Comparison of ENCODE assay signal across 15 cellular contexts in the genomic region with DNA sequence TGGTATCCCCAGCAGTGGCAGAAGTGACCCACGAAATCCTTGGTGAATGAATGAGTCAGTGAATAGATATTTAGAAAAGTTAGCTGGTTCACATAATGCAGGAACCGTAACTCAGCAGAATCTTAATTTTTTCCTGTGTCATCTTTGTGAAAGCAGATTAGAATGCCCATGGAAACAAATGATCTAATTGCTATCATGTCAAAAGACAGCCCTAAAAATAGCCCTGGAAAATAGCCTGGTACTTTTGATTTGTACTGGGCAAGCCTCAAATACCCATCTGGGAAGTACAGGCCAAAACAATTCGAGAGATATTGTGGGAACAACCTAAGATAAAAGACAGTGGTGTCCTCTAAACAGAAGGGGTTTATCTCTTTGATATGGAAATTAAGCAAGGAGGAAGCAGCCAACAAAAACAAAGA. TPM values are rescaled to one million over a fixed set of nuclear protein-coding genes. Genes with fewer than 3 reads are reported as not detected.
A peak's percentile ranks its signal among the peaks of the same experiment; 100 is the strongest.
DNase-seq lines count a peak whose midpoint lies in the region; TF ChIP-seq lines count a peak whose summit lies in the region.
"Had no signal": no experiment of that assay in that cellular context is flagged by ENCODE, and none has a peak within 500 bp of the region (broad histone marks: within the 10 kb centered on the region; RNA-seq: fewer than 3 reads in every experiment).

No MANE protein-coding gene starts in this region.

- peak; percentile 31 for DNase-seq in COLO829 (ENCODE audit: low spot score)
- DNase-seq in RWPE1 (ENCODE audit: low spot score), result peak; percentile 16
- peak; percentile 19 for DNase-seq in fibroblast of pulmonary artery (ENCODE audit: low read depth)
- peak; percentile 62 for DNase-seq in myocyte (ENCODE audit: low read depth)
- no peak for DNase-seq in activated CD4-positive, alpha-beta T cell treated with anti-CD3 and anti-CD28 coated beads, Interleukin-2, amount 10 ng/mL, durations not matched to agents 7 days and 5 days
- no peak for DNase-seq in NCI-H2196 (lab: John Stamatoyannopoulos, UW; ENCODE audit: unreplicated experiment)
- no peak for DNase-seq in NCI-H82 treated with DMSO at 0.1 percent for 48 hours (lab: John Stamatoyannopoulos, UW; ENCODE audit: unreplicated experiment)
- no peak for DNase-seq in osteocyte (ENCODE audit: extremely low spot score, unreplicated experiment)
- DNase-seq: activated CD8-positive, alpha-beta memory T cell treated with anti-CD3 and anti-CD28 coated beads, Interleukin-2, amount 10 ng/mL, durations not matched to agents 7 days and 5 days; AML-193; NCI-H187 had no signal

- H3K36me3 Mint-ChIP-seq in activated CD4-positive, alpha-beta T cell treated with anti-CD3 and anti-CD28 coated beads, Interleukin-2, amount 10 ng/mL, durations not matched to agents 7 days and 5 days (ENCODE audit: low read depth), result no peaks in the 10 kb centered on the region
- H3K36me3 Mint-ChIP-seq in osteocyte (ENCODE audit: unreplicated experiment), result no peaks in the 10 kb centered on the region
- H3K36me3 Mint-ChIP-seq: activated CD8-positive, alpha-beta memory T cell treated with anti-CD3 and anti-CD28 coated beads, Interleukin-2, amount 10 ng/mL, durations not matched to agents 7 days and 5 days had no signal

- no peak overlapping the region for H3K27ac ChIP-seq in RWPE1
- H3K27ac ChIP-seq: PC-9, thyroid gland had no signal

- TF ChIP-seq CTCF in RWPE1 (conservative IDR thresholded peaks at IDR 0.05; ENCODE audit: low read depth) (no peak), fibroblast of pulmonary artery (IDR thresholded peaks at IDR 0.05; ENCODE audit: low read length, missing control alignments) (no peak), osteocyte (IDR thresholded peaks at IDR 0.05) (no peak)

- peaks cover 2% of the 10 kb centered on the region for H3K27me3 Mint-ChIP-seq in activated CD4-positive, alpha-beta T cell treated with anti-CD3 and anti-CD28 coated beads, Interleukin-2, amount 10 ng/mL, durations not matched to agents 7 days and 5 days
- peaks cover 3% of the 10 kb centered on the region for H3K27me3 Mint-ChIP-seq in osteocyte (ENCODE audit: unreplicated experiment)

- no peak overlapping the region for H3K4me3 ChIP-seq in fibroblast of pulmonary artery (replicated peaks; ENCODE audit: low read depth, low read length)
- H3K4me3 ChIP-seq: PC-9, thyroid gland had no signal

- POLR2A ChIA-PET in RWPE1 (lab: Yijun Ruan, JAX; ENCODE audit: low non-redundant PET), result no interaction called here
- POLR2A ChIA-PET in activated CD4-positive, alpha-beta T cell treated with anti-CD3 and anti-CD28 coated beads, Interleukin-2, amount 10 ng/mL, durations not matched to agents 7 days and 5 days (lab: Charles Lee), result no interaction called here

- no peak overlapping the region for H3K27ac Mint-ChIP-seq in activated CD4-positive, alpha-beta T cell treated with anti-CD3 and anti-CD28 coated beads, Interleukin-2, amount 10 ng/mL, durations not matched to agents 7 days and 5 days
- no peak overlapping the region for H3K27ac Mint-ChIP-seq in osteocyte (ENCODE audit: unreplicated experiment)
- H3K27ac Mint-ChIP-seq: activated CD8-positive, alpha-beta memory T cell treated with anti-CD3 and anti-CD28 coated beads, Interleukin-2, amount 10 ng/mL, durations not matched to agents 7 days and 5 days had no signal

- no peaks in the 10 kb centered on the region for H3K4me1 Mint-ChIP-seq in activated CD4-positive, alpha-beta T cell treated with anti-CD3 and anti-CD28 coated beads, Interleukin-2, amount 10 ng/mL, durations not matched to agents 7 days and 5 days
- H3K4me1 Mint-ChIP-seq in osteocyte (ENCODE audit: unreplicated experiment), result peaks cover 13% of the 10 kb centered on the region
- H3K4me1 Mint-ChIP-seq: activated CD8-positive, alpha-beta memory T cell treated with anti-CD3 and anti-CD28 coated beads, Interleukin-2, amount 10 ng/mL, durations not matched to agents 7 days and 5 days had no signal

- no peaks in the 10 kb centered on the region for H3K9me3 Mint-ChIP-seq in activated CD4-positive, alpha-beta T cell treated with anti-CD3 and anti-CD28 coated beads, Interleukin-2, amount 10 ng/mL, durations not matched to agents 7 days and 5 days
- H3K9me3 Mint-ChIP-seq in osteocyte (ENCODE audit: unreplicated experiment), result no peaks in the 10 kb centered on the region

- CTCF ChIA-PET in RWPE1 (lab: Yijun Ruan, JAX), result no interaction called here
- CTCF ChIA-PET in activated CD4-positive, alpha-beta T cell treated with anti-CD3 and anti-CD28 coated beads, Interleukin-2, amount 10 ng/mL, durations not matched to agents 7 days and 5 days (lab: Charles Lee), result no interaction called here

- H3K4me3 Mint-ChIP-seq in activated CD4-positive, alpha-beta T cell treated with anti-CD3 and anti-CD28 coated beads, Interleukin-2, amount 10 ng/mL, durations not matched to agents 7 days and 5 days, result no peak overlapping the region
- no peak overlapping the region for H3K4me3 Mint-ChIP-seq in osteocyte (ENCODE audit: unreplicated experiment)
- H3K4me3 Mint-ChIP-seq: activated CD8-positive, alpha-beta memory T cell treated with anti-CD3 and anti-CD28 coated beads, Interleukin-2, amount 10 ng/mL, durations not matched to agents 7 days and 5 days had no signal

RNA-seq across cellular contexts. Expression of gene FYB2, which starts 21.1 kb away (rescaled TPM):
- not detected in 2 replicates for total RNA-seq in myocyte
- polyA plus RNA-seq in myocyte (2012), result not detected
- total RNA-seq in activated CD4-positive, alpha-beta T cell treated with anti-CD3 and anti-CD28 coated beads, Interleukin-2, amount 10 ng/mL, durations not matched to agents 7 days and 5 days, result not detected
- not detected in 2 replicates for total RNA-seq in osteocyte
- total RNA-seq: activated CD8-positive, alpha-beta memory T cell treated with anti-CD3 and anti-CD28 coated beads, Interleukin-2, amount 10 ng/mL, durations not matched to agents 7 days and 5 days; PC-9; posterior vena cava had no signal
- polyA plus RNA-seq: keratinocyte had no signal

RNA-seq across cellular contexts. Expression of gene C8A, which starts 56.5 kb away (rescaled TPM):
- total RNA-seq in myocyte (not detected in 2 replicates), osteocyte (not detected in 2 replicates)
- not detected for polyA plus RNA-seq in myocyte (2012)
- total RNA-seq in activated CD4-positive, alpha-beta T cell treated with anti-CD3 and anti-CD28 coated beads, Interleukin-2, amount 10 ng/mL, durations not matched to agents 7 days and 5 days, result not detected
- total RNA-seq: activated CD8-positive, alpha-beta memory T cell treated with anti-CD3 and anti-CD28 coated beads, Interleukin-2, amount 10 ng/mL, durations not matched to agents 7 days and 5 days; PC-9; posterior vena cava; thyroid gland had no signal
- polyA plus RNA-seq: keratinocyte had no signal

Comparison
In these comparisons a context has a peak if more than half of its experiments do, and no peak if none do; other contexts are left out.
1. DNase-seq: peak in COLO829 (single experiment), RWPE1 (single experiment), fibroblast of pulmonary artery (single experiment) and myocyte (single experiment); none in activated CD4-positive, alpha-beta T cell treated with anti-CD3 and anti-CD28 coated beads, Interleukin-2, amount 10 ng/mL, durations not matched to agents 7 days and 5 days (single experiment), NCI-H2196 (single experiment), NCI-H82 treated with DMSO at 0.1 percent for 48 hours (single experiment) and osteocyte (single experiment).